Comparison of ENCODE assay signal across 1 cellular context in genomic region chr17:35063514-35064223, GRCh38.
A peak's percentile ranks its signal among the peaks of the same experiment; 100 is the strongest.
TF ChIP-seq lines count a peak whose summit lies in the region.

RFFL (minus strand) TSS chr17:35063707; CDS start chr17:35026553, 37,154 bp downstream.

TF ChIP-seq in H1, 55 proteins besides CTCF, POLR2A, EP300 and RAD21:
- no peak for TF ChIP-seq KDM5A (IDR thresholded peaks at IDR 0.05; ENCODE audit: low read length)
- TF ChIP-seq ATF3 (IDR thresholded peaks at IDR 0.05; ENCODE audit: insufficient read depth, low read depth, low read length): no peak
- TF ChIP-seq HDAC2 (IDR thresholded peaks at IDR 0.05; ENCODE audit: borderline replicate concordance in 1 of 2, low read depth in 2 of 2, low read length in 2 of 2): no peak
- no peak for TF ChIP-seq CHD7 (IDR thresholded peaks at IDR 0.05; ENCODE audit: insufficient replicate concordance, low read length)
- no peak for TF ChIP-seq SP1 (IDR thresholded peaks at IDR 0.05; ENCODE audit: low read depth, low read length)
- no peak for TF ChIP-seq NRF1 (IDR thresholded peaks at IDR 0.05; ENCODE audit: low read depth, low read length)
- no peak for TF ChIP-seq USF2 (IDR thresholded peaks at IDR 0.05; ENCODE audit: low read length)
- peak; percentile 57; the same call in 1 of the 2 replicates for TF ChIP-seq TAF1 (IDR thresholded peaks at IDR 0.05; ENCODE audit: low read depth, low read length)
- TF ChIP-seq BCL11A (IDR thresholded peaks at IDR 0.05; ENCODE audit: low read depth in 2 of 2, low read length in 2 of 2): no peak
- no peak for TF ChIP-seq TCF12 (IDR thresholded peaks at IDR 0.05; ENCODE audit: low read depth, low read length)
- peak; percentile 77 for TF ChIP-seq NANOG (IDR thresholded peaks at IDR 0.05; ENCODE audit: insufficient read depth, low read depth, low read length, poor library complexity, severe bottlenecking)
- TF ChIP-seq TEAD4 (IDR thresholded peaks at IDR 0.05; ENCODE audit: low read depth, low read length): 0 out of 2 replicates have a peak, but pooled peaks have one; percentile 8
- no peak for TF ChIP-seq BRCA1 (IDR thresholded peaks at IDR 0.05; ENCODE audit: low read depth, low read length)
- no peak for TF ChIP-seq GTF2F1 (IDR thresholded peaks at IDR 0.05; ENCODE audit: borderline replicate concordance, low read depth, low read length)
- no peak for TF ChIP-seq GABPA (IDR thresholded peaks at IDR 0.05; ENCODE audit: borderline replicate concordance, insufficient read depth, low read length)
- no peak for TF ChIP-seq MAX (IDR thresholded peaks at IDR 0.05)
- no peak for TF ChIP-seq TBP (IDR thresholded peaks at IDR 0.05; ENCODE audit: low read depth, low read length)
- TF ChIP-seq EGR1 (IDR thresholded peaks at IDR 0.05; ENCODE audit: borderline replicate concordance, low read depth, low read length): no peak
- no peak for TF ChIP-seq CTBP2 (IDR thresholded peaks at IDR 0.05; ENCODE audit: borderline replicate concordance, insufficient read depth, insufficient read length, low read length)
- TF ChIP-seq YY1 (IDR thresholded peaks at IDR 0.05; ENCODE audit: low read depth, low read length): peak; percentile 53; the same call in 1 of the 2 replicates
- TF ChIP-seq CHD2 (IDR thresholded peaks at IDR 0.05; ENCODE audit: low read length): no peak
- TF ChIP-seq KDM4A (IDR thresholded peaks at IDR 0.05; ENCODE audit: low read depth, low read length, severe bottlenecking): no peak
- peak; percentile 93; the same call in 1 of the 2 replicates for TF ChIP-seq MAFK (IDR thresholded peaks at IDR 0.05; ENCODE audit: low read depth, low read length)
- TF ChIP-seq BACH1 (IDR thresholded peaks at IDR 0.05; ENCODE audit: low read length): peak; percentile 98
- no peak for TF ChIP-seq POU5F1 (IDR thresholded peaks at IDR 0.05; ENCODE audit: low read depth, low read length)
- peak; percentile 94 for TF ChIP-seq CEBPB (IDR thresholded peaks at IDR 0.05; ENCODE audit: low read depth, low read length)
- no peak for TF ChIP-seq FOSL1 (IDR thresholded peaks at IDR 0.05; ENCODE audit: insufficient read depth, low read depth, low read length)
- no peak for TF ChIP-seq PHF8 (conservative IDR thresholded peaks at IDR 0.05; ENCODE audit: low read depth, low read length)
- no peak for TF ChIP-seq CHD1 (IDR thresholded peaks at IDR 0.05; ENCODE audit: low read depth, low read length)
- no peak for TF ChIP-seq ASH2L (IDR thresholded peaks at IDR 0.05; ENCODE audit: low read length)
- TF ChIP-seq SP2 (IDR thresholded peaks at IDR 0.05; ENCODE audit: low read length): no peak
- no peak for TF ChIP-seq ZNF274 (IDR thresholded peaks at IDR 0.05; ENCODE audit: borderline replicate concordance, extremely low read depth, low read length)
- no peak for TF ChIP-seq RNF2 (IDR thresholded peaks at IDR 0.05; ENCODE audit: borderline replicate concordance, low read depth, low read length, missing control alignments, poor library complexity, severe bottlenecking)
- no peak for TF ChIP-seq SIRT6 (IDR thresholded peaks at IDR 0.05; ENCODE audit: low read length)
- no peak for TF ChIP-seq RFX5 (IDR thresholded peaks at IDR 0.05; ENCODE audit: borderline replicate concordance, low read depth, low read length)
- TF ChIP-seq SUZ12 (IDR thresholded peaks at IDR 0.05; ENCODE audit: low read length): no peak
- no peak for TF ChIP-seq RBBP5 (IDR thresholded peaks at IDR 0.05; ENCODE audit: borderline replicate concordance, low read depth, low read length)
- no peak for TF ChIP-seq SAP30 (IDR thresholded peaks at IDR 0.05; ENCODE audit: insufficient read depth, insufficient replicate concordance, low read length)
- TF ChIP-seq SRF (IDR thresholded peaks at IDR 0.05; ENCODE audit: low read depth, low read length): no peak
- no peak for TF ChIP-seq SIN3A (conservative IDR thresholded peaks at IDR 0.05 in 1 of 2, IDR thresholded peaks at IDR 0.05 in 1 of 2; ENCODE audit: low read depth in 1 of 2, low read length in 2 of 2)
- no peak; the same call in 1 of the 2 replicates for TF ChIP-seq ATF2 (IDR thresholded peaks at IDR 0.05; ENCODE audit: low read length)
- peak; percentile 79 for TF ChIP-seq JUND (IDR thresholded peaks at IDR 0.05; ENCODE audit: low read length)
- peak; percentile 43 for TF ChIP-seq POLR2AphosphoS5 (IDR thresholded peaks at IDR 0.05; ENCODE audit: low read depth, low read length)
- no peak for TF ChIP-seq RXRA (IDR thresholded peaks at IDR 0.05; ENCODE audit: insufficient read depth, low read depth, low read length)
- no peak for TF ChIP-seq EZH2 (IDR thresholded peaks at IDR 0.05; ENCODE audit: low read depth, low read length, severe bottlenecking)
- no peak for TF ChIP-seq CBX5 (IDR thresholded peaks at IDR 0.05; ENCODE audit: low read depth, low read length)
- TF ChIP-seq E2F6 (IDR thresholded peaks at IDR 0.05): no peak
